1 cellular context compared by ENCODE assay signal in genomic region chrX:153482376-153483015, GRCh38.
TF ChIP-seq lines count a peak whose summit lies in the region.

No MANE protein-coding gene starts in this region.

TF ChIP-seq in HepG2, 621 proteins besides CTCF, POLR2A, EP300 and RAD21:
- TF ChIP-seq ZNF879 (CRISPR knock-in tag; IDR thresholded peaks at IDR 0.05) (no peak), WIZ (CRISPR knock-in tag; IDR thresholded peaks at IDR 0.05) (no peak), GABPB1 (CRISPR knock-in tag; IDR thresholded peaks at IDR 0.05) (peak; percentile 29; the same call in 1 of the 2 replicates), ZNF383 (CRISPR knock-in tag; IDR thresholded peaks at IDR 0.05; ENCODE audit: borderline replicate concordance) (no peak), DR1 (CRISPR knock-in tag; IDR thresholded peaks at IDR 0.05) (no peak), HNRNPL (IDR thresholded peaks at IDR 0.05; ENCODE audit: low read depth, low read length) (peak; percentile 95), HES4 (CRISPR knock-in tag; IDR thresholded peaks at IDR 0.05; ENCODE audit: borderline replicate concordance) (no peak), BRD4 (CRISPR knock-in tag; IDR thresholded peaks at IDR 0.05) (no peak), FIP1L1 (IDR thresholded peaks at IDR 0.05; ENCODE audit: borderline replicate concordance, insufficient read depth, low read depth, low read length) (no peak), ZNF274 (CRISPR knock-in tag; IDR thresholded peaks at IDR 0.05) (no peak), HIC2 (CRISPR knock-in tag; IDR thresholded peaks at IDR 0.05; ENCODE audit: low read depth) (peak; percentile 81; the same call in 1 of the 2 replicates)
TF ChIP-seq in HepG2: peak in this region for 3.
